Comparison of ENCODE assay signal across 1 cellular context in genomic region chr2:85413592-85414421, GRCh38.
TF ChIP-seq lines count a peak whose summit lies in the region.

No MANE protein-coding gene starts in this region.

TF ChIP-seq in K562, 482 proteins besides CTCF, POLR2A, EP300 and RAD21 (continued from another document):
- peak; percentile 85 for TF ChIP-seq VEZF1 (CRISPR knock-in tag; IDR thresholded peaks at IDR 0.05)
- no peak for TF ChIP-seq FOXK1 (CRISPR knock-in tag; IDR thresholded peaks at IDR 0.05; ENCODE audit: borderline replicate concordance)
- no peak for TF ChIP-seq NELFE (IDR thresholded peaks at IDR 0.05; ENCODE audit: insufficient read depth, insufficient read length)
- TF ChIP-seq GABPB2 (CRISPR knock-in tag; conservative IDR thresholded peaks at IDR 0.05): no peak
